9 cellular contexts compared by ENCODE assay signal in genomic region chr2:120675460-120676130, GRCh38.
A peak's percentile ranks its signal among the peaks of the same experiment; 100 is the strongest.
DNase-seq lines count a peak whose midpoint lies in the region; ATAC-seq, FAIRE-seq and TF ChIP-seq lines count a peak whose summit lies in the region.
"Had no signal": no experiment of that assay in that cellular context is flagged by ENCODE, and none has a peak within 500 bp of the region (broad histone marks: within the 10 kb centered on the region; RNA-seq: fewer than 3 reads in every experiment).

No MANE protein-coding gene starts in this region.

- no peak overlapping the region for H3K4me3 Mint-ChIP-seq in T-helper 2 cell treated with Interferon-gamma antibody and Interleukin-4, amounts not matched to agents 5 μg/mL and 100 μg/mL, for 36 hours

- H3K4me3 ChIP-seq in bronchial epithelial cell (ENCODE audit: low read depth, low read length) (no peak overlapping the region), left lung (no peak overlapping the region)

- H3K4me1 Mint-ChIP-seq in T-helper 2 cell treated with Interferon-gamma antibody and Interleukin-4, amounts not matched to agents 5 μg/mL and 100 μg/mL, for 36 hours (ENCODE audit: low read depth) = no peaks in the 10 kb centered on the region

- ATAC-seq in left lung (peak; percentile 89), GM21717 (IDR thresholded peaks at IDR 0.05; ENCODE audit: unreplicated experiment) (no peak), GM21576 (IDR thresholded peaks at IDR 0.05; ENCODE audit: unreplicated experiment) (no peak)

- peak; percentile 85 for TF ChIP-seq CTCF in bronchial epithelial cell (IDR thresholded peaks at IDR 0.05; ENCODE audit: insufficient read depth, low read length, severe bottlenecking)
- peak; percentile 64 to 81 for TF ChIP-seq CTCF in left lung (IDR thresholded peaks at IDR 0.05)

- no peaks in the 10 kb centered on the region for H3K9me3 Mint-ChIP-seq in T-helper 2 cell treated with Interferon-gamma antibody and Interleukin-4, amounts not matched to agents 5 μg/mL and 100 μg/mL, for 36 hours
- H3K9me3 Mint-ChIP-seq: naive B cell had no signal

- DNase-seq in Daoy (ENCODE audit: low read depth) = peak; percentile 44
- peak; percentile 51 for DNase-seq in HT1080 (ENCODE audit: low read depth)
- peak; percentile 12 for DNase-seq in T-helper 2 cell treated with Interferon-gamma antibody and Interleukin-4, amounts not matched to agents 5 μg/mL and 100 μg/mL, for 36 hours (ENCODE audit: low spot score)
- peak; percentile 54 for DNase-seq in bronchial epithelial cell (ENCODE audit: low read depth)
- peak in 1 of 2 donors; percentile 83 for DNase-seq in left lung
- DNase-seq in stimulated activated CD8-positive, alpha-beta memory T cell treated with anti-CD3 and anti-CD28 coated beads, Interleukin-15, amount 100 ng/mL, for 1 hour (ENCODE audit: low read depth) = peak; percentile 8
- DNase-seq: naive B cell had no signal

- FAIRE-seq in bronchial epithelial cell (lab: Jason Lieb, UNC) = peak; percentile 43

- intact Hi-C loops in left lung (cut with DNase I) = loop anchor here in 1 of 2 donors (5.0 kb wide), 1 partner anchor 333 kb away; no protein-coding TSS in a partner anchor

- H3K36me3 ChIP-seq in bronchial epithelial cell (ENCODE audit: control insufficient read depth, insufficient read depth, low read length) (no peaks in the 10 kb centered on the region), left lung (no peaks in the 10 kb centered on the region)

- no peak overlapping the region for H3K27ac ChIP-seq in left lung

- no peaks in the 10 kb centered on the region for H3K4me1 ChIP-seq in left lung

- H3K27me3 ChIP-seq in bronchial epithelial cell (ENCODE audit: control insufficient read depth, insufficient read depth, low read length) (peaks cover 7% of the 10 kb centered on the region), left lung (peaks cover 0 to 70% of the 10 kb centered on the region in 2 donors)

- H3K27me3 Mint-ChIP-seq in T-helper 2 cell treated with Interferon-gamma antibody and Interleukin-4, amounts not matched to agents 5 μg/mL and 100 μg/mL, for 36 hours (ENCODE audit: low read depth) = peaks cover 9% of the 10 kb centered on the region

- no peak overlapping the region for H3K27ac Mint-ChIP-seq in T-helper 2 cell treated with Interferon-gamma antibody and Interleukin-4, amounts not matched to agents 5 μg/mL and 100 μg/mL, for 36 hours

- H3K9me3 ChIP-seq in left lung = no peaks in the 10 kb centered on the region

- H3K36me3 Mint-ChIP-seq in T-helper 2 cell treated with Interferon-gamma antibody and Interleukin-4, amounts not matched to agents 5 μg/mL and 100 μg/mL, for 36 hours (ENCODE audit: low read depth) = no peaks in the 10 kb centered on the region
- H3K36me3 Mint-ChIP-seq: naive B cell had no signal
